In genomic region chr2:69763821-69764220, GRCh38 we compare ENCODE assay signal across 1 cellular context.
A peak's percentile ranks its signal among the peaks of the same experiment; 100 is the strongest.
TF ChIP-seq lines count a peak whose summit lies in the region.

No MANE protein-coding gene starts in this region.

TF ChIP-seq in HepG2, 621 proteins besides CTCF, POLR2A, EP300 and RAD21 (continued from another document):
- TF ChIP-seq HOXA3 (CRISPR knock-in tag; IDR thresholded peaks at IDR 0.05) (0 out of 2 replicates have a peak, but pooled peaks have one; percentile 14), ZNF709 (CRISPR knock-in tag; IDR thresholded peaks at IDR 0.05) (0 out of 2 replicates have a peak, but pooled peaks have one; percentile 55), ZNF772 (CRISPR knock-in tag; IDR thresholded peaks at IDR 0.05) (0 out of 2 replicates have a peak, but pooled peaks have one; percentile 13)
